In the genomic region with DNA sequence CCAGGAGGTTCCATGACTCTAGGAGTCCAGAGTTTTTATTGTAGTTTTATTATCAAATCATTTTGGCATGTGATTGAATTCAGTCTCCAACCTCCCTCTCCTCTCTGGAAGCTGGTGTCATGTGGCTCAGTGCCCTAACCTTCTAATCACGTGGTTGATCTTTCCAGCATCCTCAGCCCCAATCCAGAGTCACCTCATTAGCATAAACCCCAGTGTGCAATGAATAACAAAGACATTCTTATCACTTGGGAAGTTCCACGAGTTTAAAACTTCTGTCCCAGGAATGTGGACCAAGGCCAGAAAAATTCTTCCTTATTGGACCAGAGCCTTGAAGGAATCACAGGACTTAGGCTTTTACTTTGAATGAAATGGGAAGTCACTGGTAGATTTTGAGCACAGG, we compare ENCODE assay signal across 11 cellular contexts. TPM values are rescaled to one million over a fixed set of nuclear protein-coding genes. Genes with fewer than 3 reads are reported as not detected.
DNase-seq lines count a peak whose midpoint lies in the region; ATAC-seq, FAIRE-seq and TF ChIP-seq lines count a peak whose summit lies in the region.
"Had no signal": no experiment of that assay in that cellular context is flagged by ENCODE, and none has a peak within 500 bp of the region (broad histone marks: within the 10 kb centered on the region; RNA-seq: fewer than 3 reads in every experiment).

No MANE protein-coding gene starts in this region.

- peak; percentile 84 for DNase-seq in GM23338 (ENCODE audit: low spot score)
- peak; percentile 89 for DNase-seq in astrocyte (ENCODE audit: low read depth)
- peak; percentile 21 for DNase-seq in hepatocyte (ENCODE audit: low spot score)
- DNase-seq in pulmonary artery endothelial cell (ENCODE audit: low read depth, low spot score) = peak; percentile 68
- no peak for DNase-seq in NK-92 treated with Interleukin-12 subunit alpha and Interleukin-12 subunit beta, amount 100 ng/mL, for 24 hours (lab: John Stamatoyannopoulos, UW)
- no peak for DNase-seq in stomach
- DNase-seq in GM20000 (ENCODE audit: low spot score) = no peak
- no peak for DNase-seq in NCI-H524 (lab: John Stamatoyannopoulos, UW)
- DNase-seq: anterior cingulate cortex, NCI-H2081, psoas muscle had no signal

- H3K4me1 Mint-ChIP-seq in GM23338 = peaks cover 27% of the 10 kb centered on the region
- peaks cover 43% of the 10 kb centered on the region for H3K4me1 Mint-ChIP-seq in astrocyte (ENCODE audit: low read depth, unreplicated experiment)

- H3K9ac ChIP-seq in astrocyte (ENCODE audit: low read length) = no peak overlapping the region

- no peak for TF ChIP-seq POLR2A in stomach (IDR thresholded peaks at IDR 0.05)

- intact Hi-C loops in stomach (cut with DNase I; ENCODE audit: low total_unique reads) = no loop called here

- H3K9me2 ChIP-seq in GM23338 (ENCODE audit: insufficient read depth) (peaks cover 6% of the 10 kb centered on the region; the same call in 1 of the 2 replicates), hepatocyte (replicated peaks; ENCODE audit: insufficient read depth) (no peaks in the 10 kb centered on the region)

- 0 out of 2 replicates have a peak overlapping the region, but pooled peaks have one; percentile 3 for H3K27ac Mint-ChIP-seq in GM23338
- peak overlapping the region; percentile 15 for H3K27ac Mint-ChIP-seq in astrocyte (ENCODE audit: unreplicated experiment)

- H3K4me1 ChIP-seq in GM23338 (ENCODE audit: insufficient read depth) (peaks cover 14% of the 10 kb centered on the region), astrocyte (ENCODE audit: insufficient read depth, low read length) (peaks cover 16% of the 10 kb centered on the region), hepatocyte (ENCODE audit: insufficient read depth) (peaks cover 12% of the 10 kb centered on the region), stomach (peaks cover 0 to 39% (median 16%) of the 10 kb centered on the region in 4 donors)
- H3K4me1 ChIP-seq: psoas muscle had no signal

- no peaks in the 10 kb centered on the region for H3K27me3 ChIP-seq in GM23338 (ENCODE audit: insufficient read depth)
- no peaks in the 10 kb centered on the region for H3K27me3 ChIP-seq in astrocyte (ENCODE audit: insufficient read depth, low read length)
- H3K27me3 ChIP-seq in hepatocyte = no peaks in the 10 kb centered on the region
- H3K27me3 ChIP-seq in stomach = peaks cover 0 to 6% (median 0%) of the 10 kb centered on the region in 3 donors

- H3K36me3 ChIP-seq in GM23338 (ENCODE audit: insufficient read depth) (no peaks in the 10 kb centered on the region), astrocyte (ENCODE audit: insufficient read depth, low read length) (no peaks in the 10 kb centered on the region), hepatocyte (replicated peaks; ENCODE audit: insufficient read depth, low read depth) (no peaks in the 10 kb centered on the region), stomach (no peaks in the 10 kb centered on the region)

- WGBS in hepatocyte (ENCODE audit: low lambda C conversion rate, missing lambda C conversion rate) = 22% methylated on average over 2 of the region's 2 CpGs
- 3 to 9% (median 9%) methylated on average over 2 of the region's 2 CpGs for WGBS in stomach, 5 donors

- H3K4me2 ChIP-seq in GM23338 (no peak overlapping the region), astrocyte (ENCODE audit: low read length) (peak overlapping the region; percentile 13), hepatocyte (no peak overlapping the region)

- H3K79me2 ChIP-seq in GM23338 (replicated peaks; ENCODE audit: insufficient read depth) (peaks cover 48% of the 10 kb centered on the region), astrocyte (ENCODE audit: insufficient read depth, low read length) (peaks cover 91% of the 10 kb centered on the region), hepatocyte (peaks cover 71% of the 10 kb centered on the region)

- TF ChIP-seq CTCF in GM23338 (conservative IDR thresholded peaks at IDR 0.05; ENCODE audit: low read depth in 2 of 2) (no peak), astrocyte (IDR thresholded peaks at IDR 0.05; ENCODE audit: insufficient read depth, low read depth, low read length) (no peak), hepatocyte (IDR thresholded peaks at IDR 0.05; ENCODE audit: poor library complexity) (no peak), stomach (IDR thresholded peaks at IDR 0.05) (no peak), GM20000 (IDR thresholded peaks at IDR 0.05; ENCODE audit: extremely low read depth, missing control alignments) (no peak)

- H3K9me3 Mint-ChIP-seq in GM23338 (no peaks in the 10 kb centered on the region), astrocyte (ENCODE audit: unreplicated experiment) (no peaks in the 10 kb centered on the region)

- ATAC-seq in GM23338 = peak; percentile 72
- ATAC-seq: psoas muscle had no signal

- H3K27ac ChIP-seq in GM23338 (ENCODE audit: low read depth) (no peak overlapping the region), astrocyte (ENCODE audit: low read depth, low read length) (no peak overlapping the region), hepatocyte (no peak overlapping the region), stomach (no peak overlapping the region)
- H3K27ac ChIP-seq: psoas muscle had no signal

- H3K4me3 ChIP-seq in GM23338 = no peak overlapping the region
- no peak overlapping the region for H3K4me3 ChIP-seq in astrocyte (ENCODE audit: insufficient read depth, low read depth, low read length)
- no peak overlapping the region for H3K4me3 ChIP-seq in hepatocyte
- no peak overlapping the region for H3K4me3 ChIP-seq in stomach
- H3K4me3 ChIP-seq: psoas muscle had no signal

- TF ChIP-seq EP300 in stomach (IDR thresholded peaks at IDR 0.05) = no peak

- peaks cover 8% of the 10 kb centered on the region for H3K36me3 Mint-ChIP-seq in GM23338 (ENCODE audit: low read depth)
- peaks cover 16% of the 10 kb centered on the region for H3K36me3 Mint-ChIP-seq in astrocyte (ENCODE audit: low read depth, unreplicated experiment)

- H2AFZ ChIP-seq in GM23338 (no peak overlapping the region), astrocyte (ENCODE audit: low read depth, low read length) (no peak overlapping the region), hepatocyte (no peak overlapping the region)

- H3K9me3 ChIP-seq in astrocyte (ENCODE audit: insufficient read depth, low read depth, low read length) = no peaks in the 10 kb centered on the region
- H3K9me3 ChIP-seq in hepatocyte (ENCODE audit: low read depth) = no peaks in the 10 kb centered on the region
- H3K9me3 ChIP-seq in stomach = no peaks in the 10 kb centered on the region
- H3K9me3 ChIP-seq: psoas muscle had no signal

- FAIRE-seq in astrocyte (lab: Jason Lieb, UNC) = peak; percentile 89

- no peak overlapping the region; the same call in 2 of the 3 replicates for H3K4me3 Mint-ChIP-seq in GM23338
- peak overlapping the region; percentile 58 for H3K4me3 Mint-ChIP-seq in astrocyte (ENCODE audit: unreplicated experiment)

- H4K20me1 ChIP-seq in GM23338 (replicated peaks; ENCODE audit: insufficient read depth) = peaks cover 14% of the 10 kb centered on the region
- peaks cover 96% of the 10 kb centered on the region for H4K20me1 ChIP-seq in astrocyte (ENCODE audit: insufficient read depth, low read length)
- peaks cover 26% of the 10 kb centered on the region for H4K20me1 ChIP-seq in hepatocyte (ENCODE audit: insufficient read depth, poor library complexity, severe bottlenecking)

- H3K27me3 Mint-ChIP-seq in GM23338 (ENCODE audit: insufficient read depth, low read depth, poor library complexity) (peaks cover 4% of the 10 kb centered on the region), astrocyte (ENCODE audit: low read depth, unreplicated experiment) (no peaks in the 10 kb centered on the region)

- no peaks in the 10 kb centered on the region for H3F3A ChIP-seq in GM23338 (replicated peaks; ENCODE audit: low read depth)

TF ChIP-seq in GM23338, 12 proteins besides CTCF, POLR2A, EP300 and RAD21 (continues in another document):
- TF ChIP-seq NANOG (IDR thresholded peaks at IDR 0.05; ENCODE audit: borderline replicate concordance) = no peak
- no peak for TF ChIP-seq POLR2AphosphoS5 (IDR thresholded peaks at IDR 0.05; ENCODE audit: low read depth)
- TF ChIP-seq CREB1 (CRISPR knock-in tag; IDR thresholded peaks at IDR 0.05; ENCODE audit: low read depth) = 0 out of 2 replicates have a peak, but pooled peaks have one; percentile 10
- TF ChIP-seq ZNF331 (CRISPR knock-in tag; IDR thresholded peaks at IDR 0.05; ENCODE audit: low read depth) = no peak
- no peak for TF ChIP-seq JUNB (IDR thresholded peaks at IDR 0.05; ENCODE audit: unreplicated experiment)
- TF ChIP-seq, protein P1, sequence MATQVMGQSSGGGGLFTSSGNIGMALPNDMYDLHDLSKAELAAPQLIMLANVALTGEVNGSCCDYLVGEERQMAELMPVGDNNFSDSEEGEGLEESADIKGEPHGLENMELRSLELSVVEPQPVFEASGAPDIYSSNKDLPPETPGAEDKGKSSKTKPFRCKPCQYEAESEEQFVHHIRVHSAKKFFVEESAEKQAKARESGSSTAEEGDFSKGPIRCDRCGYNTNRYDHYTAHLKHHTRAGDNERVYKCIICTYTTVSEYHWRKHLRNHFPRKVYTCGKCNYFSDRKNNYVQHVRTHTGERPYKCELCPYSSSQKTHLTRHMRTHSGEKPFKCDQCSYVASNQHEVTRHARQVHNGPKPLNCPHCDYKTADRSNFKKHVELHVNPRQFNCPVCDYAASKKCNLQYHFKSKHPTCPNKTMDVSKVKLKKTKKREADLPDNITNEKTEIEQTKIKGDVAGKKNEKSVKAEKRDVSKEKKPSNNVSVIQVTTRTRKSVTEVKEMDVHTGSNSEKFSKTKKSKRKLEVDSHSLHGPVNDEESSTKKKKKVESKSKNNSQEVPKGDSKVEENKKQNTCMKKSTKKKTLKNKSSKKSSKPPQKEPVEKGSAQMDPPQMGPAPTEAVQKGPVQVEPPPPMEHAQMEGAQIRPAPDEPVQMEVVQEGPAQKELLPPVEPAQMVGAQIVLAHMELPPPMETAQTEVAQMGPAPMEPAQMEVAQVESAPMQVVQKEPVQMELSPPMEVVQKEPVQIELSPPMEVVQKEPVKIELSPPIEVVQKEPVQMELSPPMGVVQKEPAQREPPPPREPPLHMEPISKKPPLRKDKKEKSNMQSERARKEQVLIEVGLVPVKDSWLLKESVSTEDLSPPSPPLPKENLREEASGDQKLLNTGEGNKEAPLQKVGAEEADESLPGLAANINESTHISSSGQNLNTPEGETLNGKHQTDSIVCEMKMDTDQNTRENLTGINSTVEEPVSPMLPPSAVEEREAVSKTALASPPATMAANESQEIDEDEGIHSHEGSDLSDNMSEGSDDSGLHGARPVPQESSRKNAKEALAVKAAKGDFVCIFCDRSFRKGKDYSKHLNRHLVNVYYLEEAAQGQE (IDR thresholded peaks at IDR 0.05; ENCODE audit: unreplicated experiment) = no peak

RNA-seq across cellular contexts. Expression of a gene that starts 52.2 kb away (rescaled TPM):
- 35.2 and 41.0 TPM in 2 replicates for total RNA-seq in GM23338 (2014; rRNA removed; shearing (Covaris generic))
- polyA plus RNA-seq in GM23338 (2016; fragmentation: Nextera tagmentation; extraction: Ambion mirVana) (5.1 and 5.6 TPM in 2 replicates), hepatocyte (14.8 and 20.4 TPM in 2 replicates), stomach (1 to 10 TPM; 2.8 to 4.3 (median 4.0) TPM)
- total RNA-seq in astrocyte (195 and 231 TPM in 2 replicates), hepatocyte (33.5 and 47.1 TPM in 2 replicates), pulmonary artery endothelial cell (35.9 and 42.8 TPM in 2 replicates), stomach (10 to 100 TPM in 3 of 5 donors, 1 to 10 TPM in 2; 3.2 to 27.9 (median 10.7) TPM)

Comparison
In these comparisons a context has a peak if more than half of its experiments do, and no peak if none do; other contexts are left out.
1. DNase-seq: peak in GM23338 (single experiment), astrocyte (single experiment), hepatocyte (single experiment) and pulmonary artery endothelial cell (single experiment); none in NK-92 treated with Interleukin-12 subunit alpha and Interleukin-12 subunit beta, amount 100 ng/mL, for 24 hours (single experiment), stomach (single experiment), GM20000 (single experiment) and NCI-H524 (0 of 2).